11 cellular contexts compared by ENCODE assay signal in genomic region chr14:22518073-22518472, GRCh38.
A peak's percentile ranks its signal among the peaks of the same experiment; 100 is the strongest.
DNase-seq lines count a peak whose midpoint lies in the region; ATAC-seq and TF ChIP-seq lines count a peak whose summit lies in the region.
"Had no signal": no experiment of that assay in that cellular context is flagged by ENCODE, and none has a peak within 500 bp of the region (broad histone marks: within the 10 kb centered on the region; RNA-seq: fewer than 3 reads in every experiment).

No MANE protein-coding gene starts in this region.

- H3K4me3 ChIP-seq in psoas muscle: no peak overlapping the region

- no peak for TF ChIP-seq CTCF in psoas muscle (IDR thresholded peaks at IDR 0.05)

- CTCF ChIA-PET in activated CD4-positive, alpha-beta T cell treated with anti-CD3 and anti-CD28 coated beads, Interleukin-2, amount 10 ng/mL, durations not matched to agents 7 days and 5 days (lab: Charles Lee): interaction anchor here (1.4 to 1.9 kb wide), 4 partner anchors 9 to 52 kb away, joined by 4 to 6 read pairs (median 6); no protein-coding TSS in a partner anchor
- CTCF ChIA-PET in T-cell (lab: Charles Lee): no interaction called here

- peak overlapping the region; percentile 95 for H3K27ac Mint-ChIP-seq in activated CD4-positive, alpha-beta T cell treated with anti-CD3 and anti-CD28 coated beads, Interleukin-2, amount 10 ng/mL, durations not matched to agents 7 days and 5 days
- H3K27ac Mint-ChIP-seq in T-cell: peak overlapping the region; percentile 99
- peak overlapping the region; percentile 95 to 98 for H3K27ac Mint-ChIP-seq in effector memory CD8-positive, alpha-beta T cell
- peak overlapping the region; percentile 99 for H3K27ac Mint-ChIP-seq in stimulated activated effector memory CD8-positive, alpha-beta T cell treated with anti-CD3 and anti-CD28 coated beads, Interleukin-12 subunit alpha, Interleukin-12 subunit beta, amount 100 ng/mL, for 72 hours

- peaks cover 94% of the 10 kb centered on the region for H3K36me3 Mint-ChIP-seq in activated CD4-positive, alpha-beta T cell treated with anti-CD3 and anti-CD28 coated beads, Interleukin-2, amount 10 ng/mL, durations not matched to agents 7 days and 5 days (ENCODE audit: low read depth)
- H3K36me3 Mint-ChIP-seq in T-cell: peaks cover 74% of the 10 kb centered on the region
- peaks cover 95% of the 10 kb centered on the region for H3K36me3 Mint-ChIP-seq in effector memory CD8-positive, alpha-beta T cell (ENCODE audit: insufficient read depth)
- peaks cover 100% of the 10 kb centered on the region for H3K36me3 Mint-ChIP-seq in stimulated activated effector memory CD8-positive, alpha-beta T cell treated with anti-CD3 and anti-CD28 coated beads, Interleukin-12 subunit alpha, Interleukin-12 subunit beta, amount 100 ng/mL, for 72 hours

- no peaks in the 10 kb centered on the region for H3K9me3 ChIP-seq in psoas muscle
- H3K9me3 ChIP-seq: heart right ventricle had no signal

- H3K9me3 Mint-ChIP-seq in activated CD4-positive, alpha-beta T cell treated with anti-CD3 and anti-CD28 coated beads, Interleukin-2, amount 10 ng/mL, durations not matched to agents 7 days and 5 days: no peaks in the 10 kb centered on the region
- no peaks in the 10 kb centered on the region for H3K9me3 Mint-ChIP-seq in T-cell
- no peaks in the 10 kb centered on the region for H3K9me3 Mint-ChIP-seq in effector memory CD8-positive, alpha-beta T cell
- no peaks in the 10 kb centered on the region for H3K9me3 Mint-ChIP-seq in stimulated activated effector memory CD8-positive, alpha-beta T cell treated with anti-CD3 and anti-CD28 coated beads, Interleukin-12 subunit alpha, Interleukin-12 subunit beta, amount 100 ng/mL, for 72 hours

- peaks cover 88% of the 10 kb centered on the region for H3K4me1 Mint-ChIP-seq in activated CD4-positive, alpha-beta T cell treated with anti-CD3 and anti-CD28 coated beads, Interleukin-2, amount 10 ng/mL, durations not matched to agents 7 days and 5 days
- peaks cover 88 to 95% (median 92%) of the 10 kb centered on the region in 3 donors for H3K4me1 Mint-ChIP-seq in T-cell
- peaks cover 55 to 64% of the 10 kb centered on the region in 2 donors for H3K4me1 Mint-ChIP-seq in effector memory CD8-positive, alpha-beta T cell (ENCODE audit: low read depth in 2 of 2)
- peaks cover 66% of the 10 kb centered on the region for H3K4me1 Mint-ChIP-seq in stimulated activated effector memory CD8-positive, alpha-beta T cell treated with anti-CD3 and anti-CD28 coated beads, Interleukin-12 subunit alpha, Interleukin-12 subunit beta, amount 100 ng/mL, for 72 hours

- H3K27me3 Mint-ChIP-seq in activated CD4-positive, alpha-beta T cell treated with anti-CD3 and anti-CD28 coated beads, Interleukin-2, amount 10 ng/mL, durations not matched to agents 7 days and 5 days: no peaks in the 10 kb centered on the region
- no peaks in the 10 kb centered on the region for H3K27me3 Mint-ChIP-seq in T-cell
- no peaks in the 10 kb centered on the region for H3K27me3 Mint-ChIP-seq in effector memory CD8-positive, alpha-beta T cell

- peaks cover 7% of the 10 kb centered on the region for H3K4me1 ChIP-seq in psoas muscle

- POLR2A ChIA-PET in activated CD4-positive, alpha-beta T cell treated with anti-CD3 and anti-CD28 coated beads, Interleukin-2, amount 10 ng/mL, durations not matched to agents 7 days and 5 days (lab: Charles Lee): interaction anchor here (0.7 to 1.6 kb wide), 3 partner anchors 14 to 38 kb away, joined by 3 to 5 read pairs (median 4); no protein-coding TSS in a partner anchor
- POLR2A ChIA-PET in T-cell (lab: Charles Lee): interaction anchor here (0.6 to 1.9 kb wide), 5 partner anchors 11 to 519 kb away, joined by 3 to 6 read pairs (median 3); no protein-coding TSS in a partner anchor

- peaks cover 0 to 4% (median 0%) of the 10 kb centered on the region in 3 donors for H3K27me3 ChIP-seq in psoas muscle (ENCODE audit: insufficient read depth in 3 of 3, low read length in 2 of 3)

- intact Hi-C loops in psoas muscle (cut with DNase I): no loop called here

- 66 to 76% (median 75%) methylated on average over 2 of the region's 2 CpGs for WGBS in psoas muscle, 3 donors

- peak; percentile 13 to 30 (median 18) for ATAC-seq in T-cell (replicated peaks in 1 of 4)
- peak; percentile 46 for ATAC-seq in effector memory CD8-positive, alpha-beta T cell (replicated peaks)
- ATAC-seq in stimulated activated effector memory CD8-positive, alpha-beta T cell treated with anti-CD3 and anti-CD28 coated beads, Interleukin-12 subunit alpha, Interleukin-12 subunit beta, amount 100 ng/mL, for 72 hours: no peak
- ATAC-seq in GM19463 (IDR thresholded peaks at IDR 0.05; ENCODE audit: unreplicated experiment): no peak
- no peak for ATAC-seq in psoas muscle
- ATAC-seq: heart right ventricle had no signal

- peak overlapping the region; percentile 85 for H3K4me3 Mint-ChIP-seq in activated CD4-positive, alpha-beta T cell treated with anti-CD3 and anti-CD28 coated beads, Interleukin-2, amount 10 ng/mL, durations not matched to agents 7 days and 5 days
- peak overlapping the region; percentile 82 to 86 (median 84) for H3K4me3 Mint-ChIP-seq in T-cell
- peak overlapping the region; percentile 83 to 91 for H3K4me3 Mint-ChIP-seq in effector memory CD8-positive, alpha-beta T cell
- peak overlapping the region; percentile 78 for H3K4me3 Mint-ChIP-seq in stimulated activated effector memory CD8-positive, alpha-beta T cell treated with anti-CD3 and anti-CD28 coated beads, Interleukin-12 subunit alpha, Interleukin-12 subunit beta, amount 100 ng/mL, for 72 hours

- H3K27ac ChIP-seq in psoas muscle: no peak overlapping the region

- H3K36me3 ChIP-seq in psoas muscle (ENCODE audit: insufficient read depth in 1 of 2, low read depth in 1 of 2): no peaks in the 10 kb centered on the region
- H3K36me3 ChIP-seq: heart right ventricle had no signal

- DNase-seq in activated CD4-positive, alpha-beta T cell treated with anti-CD3 and anti-CD28 coated beads, Interleukin-2, amount 10 ng/mL, durations not matched to agents 7 days and 5 days: no peak
- DNase-seq in activated CD4-positive, alpha-beta T cell treated with anti-CD3 and anti-CD28 coated beads, Interleukin-2, amount 50 U/mL, for 48 hours: no peak
- DNase-seq in T-cell: no peak
- DNase-seq in effector memory CD8-positive, alpha-beta T cell: no peak
- DNase-seq in stimulated activated effector memory CD8-positive, alpha-beta T cell treated with anti-CD3 and anti-CD28 coated beads, Interleukin-12 subunit alpha, Interleukin-12 subunit beta, amount 100 ng/mL, for 72 hours (ENCODE audit: low spot score in 2 of 2): no peak
- DNase-seq in psoas muscle: no peak
- no peak for DNase-seq in occipital lobe (lab: John Stamatoyannopoulos, UW)
- DNase-seq: ACHN, heart right ventricle, NCI-H2171 had no signal

Comparison
In these comparisons a context has a peak if more than half of its experiments do, and no peak if none do; other contexts are left out.
1. ATAC-seq: peak in T-cell (4 of 4) and effector memory CD8-positive, alpha-beta T cell (single experiment); none in stimulated activated effector memory CD8-positive, alpha-beta T cell treated with anti-CD3 and anti-CD28 coated beads, Interleukin-12 subunit alpha, Interleukin-12 subunit beta, amount 100 ng/mL, for 72 hours (single experiment), GM19463 (single experiment) and psoas muscle (0 of 4).
2. Peak in every context shown above with its lines, with median percentiles within 50 percentile points of each other: H3K27ac Mint-ChIP-seq and H3K4me3 Mint-ChIP-seq.